ENCODE assay signal across 21 cellular contexts in the genomic region with DNA sequence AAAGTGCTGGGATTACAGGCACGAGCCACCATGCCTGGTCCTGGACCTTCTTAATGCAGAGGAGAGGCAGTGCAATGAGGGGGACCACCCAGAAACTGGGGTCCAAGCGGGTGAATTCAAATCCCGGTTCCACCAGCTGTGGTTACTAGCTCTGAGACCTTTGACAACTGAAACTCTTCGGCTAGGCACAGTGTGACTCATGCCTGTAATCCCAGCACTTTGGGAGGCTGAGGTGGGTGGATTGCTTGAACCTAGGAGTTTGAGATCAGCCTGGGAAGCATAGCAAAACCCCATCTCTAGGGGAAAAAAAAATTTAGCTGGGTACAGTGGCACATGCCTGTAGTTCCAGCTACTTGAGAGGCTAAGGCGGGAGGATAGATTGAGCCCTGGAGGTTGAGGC. TPM values are rescaled to one million over a fixed set of nuclear protein-coding genes. Genes with fewer than 3 reads are reported as not detected.
A peak's percentile ranks its signal among the peaks of the same experiment; 100 is the strongest.
DNase-seq lines count a peak whose midpoint lies in the region; ATAC-seq and TF ChIP-seq lines count a peak whose summit lies in the region.
"Had no signal": no experiment of that assay in that cellular context is flagged by ENCODE, and none has a peak within 500 bp of the region (broad histone marks: within the 10 kb centered on the region; RNA-seq: fewer than 3 reads in every experiment).

No MANE protein-coding gene starts in this region.

- H3K27me3 ChIP-seq in GM23338 (ENCODE audit: insufficient read depth) (no peaks in the 10 kb centered on the region), suprapubic skin (no peaks in the 10 kb centered on the region)
- H3K27me3 ChIP-seq: dorsolateral prefrontal cortex, esophagus muscularis mucosa, testis had no signal

- peaks cover 55% of the 10 kb centered on the region for H3K4me1 Mint-ChIP-seq in CD14-positive monocyte
- peaks cover 20% of the 10 kb centered on the region for H3K4me1 Mint-ChIP-seq in GM23338
- peaks cover 69% of the 10 kb centered on the region for H3K4me1 Mint-ChIP-seq in activated T-helper 2 cell treated with anti-CD3 and anti-CD28 coated beads, Interferon-gamma antibody, Interleukin-2, Interleukin-4, amounts not matched to agents 10 μg/mL and 5 μg/mL and 100 μg/mL, durations not matched to agents 14 hours and 24 hours and 36 hours (ENCODE audit: low read depth)

- H3K27ac ChIP-seq in GM23338 (ENCODE audit: low read depth) (no peak overlapping the region), suprapubic skin (no peak overlapping the region)
- H3K27ac ChIP-seq: adrenal gland, dorsolateral prefrontal cortex, esophagus muscularis mucosa, testis, VCaP had no signal

- no peaks in the 10 kb centered on the region for H3K79me2 ChIP-seq in GM23338 (replicated peaks; ENCODE audit: insufficient read depth)

- H3K4me2 ChIP-seq in GM23338: no peak overlapping the region

- H3K27me3 Mint-ChIP-seq in CD14-positive monocyte (ENCODE audit: low read depth in 3 of 3) (peaks cover 0 to 2% (median 1%) of the 10 kb centered on the region in 3 donors), GM23338 (ENCODE audit: insufficient read depth, low read depth, poor library complexity) (peaks cover 10% of the 10 kb centered on the region)
- no peaks in the 10 kb centered on the region for H3K27me3 Mint-ChIP-seq in activated T-helper 2 cell treated with anti-CD3 and anti-CD28 coated beads, Interferon-gamma antibody, Interleukin-2, Interleukin-4, amounts not matched to agents 10 μg/mL and 5 μg/mL and 100 μg/mL, durations not matched to agents 14 hours and 24 hours and 36 hours (ENCODE audit: low read depth)

- no peaks in the 10 kb centered on the region for H3K36me3 ChIP-seq in GM23338 (ENCODE audit: insufficient read depth)
- no peaks in the 10 kb centered on the region for H3K36me3 ChIP-seq in suprapubic skin
- H3K36me3 ChIP-seq: adrenal gland, esophagus muscularis mucosa had no signal

- H3K4me1 ChIP-seq in GM23338 (ENCODE audit: insufficient read depth) (peaks cover 17% of the 10 kb centered on the region), suprapubic skin (peaks cover 3% of the 10 kb centered on the region)
- H3K4me1 ChIP-seq: adrenal gland had no signal

- TF ChIP-seq EP300 in suprapubic skin (IDR thresholded peaks at IDR 0.05): no peak

- H3F3A ChIP-seq in GM23338 (replicated peaks; ENCODE audit: low read depth): no peaks in the 10 kb centered on the region

- intact Hi-C loops in CD14-positive monocyte (cut with micrococcal nuclease): no loop called here
- intact Hi-C loops in activated T-helper 2 cell treated with anti-CD3 and anti-CD28 coated beads, Interferon-gamma antibody, Interleukin-2, Interleukin-4, amounts not matched to agents 10 μg/mL and 5 μg/mL and 100 μg/mL, durations not matched to agents 14 hours and 24 hours and 36 hours (cut with micrococcal nuclease): loop anchor here (5.0 kb wide), 1 partner anchor 177 kb away; a partner anchor contains a TSS

- 0 out of 2 replicates have a peak overlapping the region, but pooled peaks have one; percentile 47 for H2AFZ ChIP-seq in GM23338

- WGBS in suprapubic skin: 82% methylated on average over 5 of the region's 5 CpGs

- H3K4me3 Mint-ChIP-seq in CD14-positive monocyte (peak overlapping the region in 1 of 2 donors; percentile 72), GM23338 (no peak overlapping the region)
- no peak overlapping the region for H3K4me3 Mint-ChIP-seq in activated T-helper 2 cell treated with anti-CD3 and anti-CD28 coated beads, Interferon-gamma antibody, Interleukin-2, Interleukin-4, amounts not matched to agents 10 μg/mL and 5 μg/mL and 100 μg/mL, durations not matched to agents 14 hours and 24 hours and 36 hours (ENCODE audit: low read depth)
- H3K4me3 Mint-ChIP-seq: H9, neural crest cell had no signal

- peaks cover 0 to 2% of the 10 kb centered on the region in 2 donors for H3K36me3 Mint-ChIP-seq in CD14-positive monocyte
- no peaks in the 10 kb centered on the region for H3K36me3 Mint-ChIP-seq in GM23338 (ENCODE audit: low read depth)
- H3K36me3 Mint-ChIP-seq in activated T-helper 2 cell treated with anti-CD3 and anti-CD28 coated beads, Interferon-gamma antibody, Interleukin-2, Interleukin-4, amounts not matched to agents 10 μg/mL and 5 μg/mL and 100 μg/mL, durations not matched to agents 14 hours and 24 hours and 36 hours (ENCODE audit: low read depth): no peaks in the 10 kb centered on the region

- DNase-seq in CD14-positive monocyte (ENCODE audit: low spot score) (no peak), GM23338 (ENCODE audit: low spot score) (no peak), suprapubic skin (ENCODE audit: low spot score in 2 of 2) (no peak), SKM-1 (lab: John Stamatoyannopoulos, UW; ENCODE audit: unreplicated experiment) (no peak), GM20000 (ENCODE audit: low spot score) (no peak)
- DNase-seq in activated T-helper 2 cell treated with anti-CD3 and anti-CD28 coated beads, Interferon-gamma antibody, Interleukin-2, Interleukin-4, amounts not matched to agents 10 μg/mL and 5 μg/mL and 100 μg/mL, durations not matched to agents 14 hours and 24 hours and 36 hours (ENCODE audit: low spot score): no peak
- DNase-seq: adrenal gland, Calu3, dorsolateral prefrontal cortex, EL, H9, midbrain, NCI-H1048, NCI-H2081, SW 1271, testis had no signal

- peak overlapping the region; percentile 71 to 89 (median 77) for H3K27ac Mint-ChIP-seq in CD14-positive monocyte
- no peak overlapping the region for H3K27ac Mint-ChIP-seq in GM23338
- H3K27ac Mint-ChIP-seq in activated T-helper 2 cell treated with anti-CD3 and anti-CD28 coated beads, Interferon-gamma antibody, Interleukin-2, Interleukin-4, amounts not matched to agents 10 μg/mL and 5 μg/mL and 100 μg/mL, durations not matched to agents 14 hours and 24 hours and 36 hours: peak overlapping the region; percentile 49
- H3K27ac Mint-ChIP-seq: H9 had no signal

- H4K20me1 ChIP-seq in GM23338 (replicated peaks; ENCODE audit: insufficient read depth): no peaks in the 10 kb centered on the region

- no peak for ATAC-seq in GM23338
- ATAC-seq: left lobe of liver had no signal

- H3K9me3 Mint-ChIP-seq in CD14-positive monocyte (no peaks in the 10 kb centered on the region), GM23338 (no peaks in the 10 kb centered on the region)
- no peaks in the 10 kb centered on the region for H3K9me3 Mint-ChIP-seq in activated T-helper 2 cell treated with anti-CD3 and anti-CD28 coated beads, Interferon-gamma antibody, Interleukin-2, Interleukin-4, amounts not matched to agents 10 μg/mL and 5 μg/mL and 100 μg/mL, durations not matched to agents 14 hours and 24 hours and 36 hours
- H3K9me3 Mint-ChIP-seq: H9, neural crest cell had no signal

- H3K9me3 ChIP-seq in suprapubic skin: no peaks in the 10 kb centered on the region
- H3K9me3 ChIP-seq: adrenal gland, esophagus muscularis mucosa, testis had no signal

- no peak for TF ChIP-seq POLR2A in suprapubic skin (IDR thresholded peaks at IDR 0.05)

- no peak for TF ChIP-seq CTCF in CD14-positive monocyte (IDR thresholded peaks at IDR 0.05)
- TF ChIP-seq CTCF in GM23338 (conservative IDR thresholded peaks at IDR 0.05; ENCODE audit: low read depth in 2 of 2): no peak
- TF ChIP-seq CTCF in suprapubic skin (IDR thresholded peaks at IDR 0.05): no peak
- TF ChIP-seq CTCF in GM20000 (IDR thresholded peaks at IDR 0.05; ENCODE audit: extremely low read depth, missing control alignments): no peak

- H3K9me2 ChIP-seq in GM23338 (ENCODE audit: insufficient read depth): no peaks in the 10 kb centered on the region

- H3K4me3 ChIP-seq in GM23338 (no peak overlapping the region), suprapubic skin (no peak overlapping the region)
- H3K4me3 ChIP-seq: adrenal gland, dorsolateral prefrontal cortex, esophagus muscularis mucosa, testis had no signal

TF ChIP-seq in GM23338, 12 proteins besides CTCF, POLR2A, EP300 and RAD21 (continues in another document):
- no peak for TF ChIP-seq STAT1 (IDR thresholded peaks at IDR 0.05; ENCODE audit: unreplicated experiment)
- no peak for TF ChIP-seq ZNF331 (CRISPR knock-in tag; IDR thresholded peaks at IDR 0.05; ENCODE audit: low read depth)

RNA-seq across cellular contexts. Expression of a gene that starts 5.0 kb away (rescaled TPM):
- polyA plus RNA-seq in CD14-positive monocyte (100 to 1,000 TPM; 269 to 371 TPM), GM23338 (2016; fragmentation: Nextera tagmentation; extraction: Ambion mirVana) (2.0 and 2.1 TPM in 2 replicates)
- total RNA-seq in GM23338 (2014; rRNA removed; shearing (Covaris generic)): 1.5 and 2.2 TPM in 2 replicates
- total RNA-seq in activated T-helper 2 cell treated with anti-CD3 and anti-CD28 coated beads, Interferon-gamma antibody, Interleukin-2, Interleukin-4, amounts not matched to agents 10 μg/mL and 5 μg/mL and 100 μg/mL, durations not matched to agents 14 hours and 24 hours and 36 hours: 354 and 368 TPM in 2 replicates
- total RNA-seq in suprapubic skin: 1 to 10 TPM; 2.5 to 5.4 (median 3.9) TPM
- total RNA-seq: Calu3, NCI-H460 had no signal

RNA-seq across cellular contexts. Expression of a gene that starts 12.0 kb away (rescaled TPM):
- polyA plus RNA-seq in CD14-positive monocyte (not detected), GM23338 (2016; fragmentation: Nextera tagmentation; extraction: Ambion mirVana) (3.7 and 3.9 TPM in 2 replicates)
- total RNA-seq in GM23338 (2014; rRNA removed; shearing (Covaris generic)): 1.0 and 4.7 TPM in 2 replicates
- 215 and 223 TPM in 2 replicates for total RNA-seq in activated T-helper 2 cell treated with anti-CD3 and anti-CD28 coated beads, Interferon-gamma antibody, Interleukin-2, Interleukin-4, amounts not matched to agents 10 μg/mL and 5 μg/mL and 100 μg/mL, durations not matched to agents 14 hours and 24 hours and 36 hours
- total RNA-seq in suprapubic skin: 1 to 10 TPM in 1 of 4 donors, under 1 TPM in 1, not detected in 2; 0.60 to 1.4 TPM
- total RNA-seq: Calu3 had no signal

RNA-seq across cellular contexts. Expression of a gene that starts 18.1 kb away (rescaled TPM):
- polyA plus RNA-seq in CD14-positive monocyte: 1 to 10 TPM; 2.4 to 2.6 TPM
- total RNA-seq in GM23338 (2014; rRNA removed; shearing (Covaris generic)): 82.4 and 111 TPM in 2 replicates
- 238 and 270 TPM in 2 replicates for polyA plus RNA-seq in GM23338 (2016; fragmentation: Nextera tagmentation; extraction: Ambion mirVana)
- total RNA-seq in activated T-helper 2 cell treated with anti-CD3 and anti-CD28 coated beads, Interferon-gamma antibody, Interleukin-2, Interleukin-4, amounts not matched to agents 10 μg/mL and 5 μg/mL and 100 μg/mL, durations not matched to agents 14 hours and 24 hours and 36 hours: 235 and 262 TPM in 2 replicates
- 100 to 1,000 TPM in 2 of 4 donors, 10 to 100 TPM in 2; 91.2 to 128 (median 99.8) TPM for total RNA-seq in suprapubic skin

RNA-seq across cellular contexts. Expression of a gene that starts 31.4 kb away (rescaled TPM):
- polyA plus RNA-seq in CD14-positive monocyte: 100 to 1,000 TPM; 113 to 140 TPM
- total RNA-seq in GM23338 (2014; rRNA removed; shearing (Covaris generic)): 289 and 292 TPM in 2 replicates
- 280 and 283 TPM in 2 replicates for polyA plus RNA-seq in GM23338 (2016; fragmentation: Nextera tagmentation; extraction: Ambion mirVana)
- 162 and 172 TPM in 2 replicates for total RNA-seq in activated T-helper 2 cell treated with anti-CD3 and anti-CD28 coated beads, Interferon-gamma antibody, Interleukin-2, Interleukin-4, amounts not matched to agents 10 μg/mL and 5 μg/mL and 100 μg/mL, durations not matched to agents 14 hours and 24 hours and 36 hours
- 100 to 1,000 TPM; 147 to 195 (median 180) TPM for total RNA-seq in suprapubic skin

RNA-seq across cellular contexts. Expression of a gene that starts 37.3 kb away (rescaled TPM):
- polyA plus RNA-seq in CD14-positive monocyte (10 to 100 TPM; 15.1 to 16.0 TPM), GM23338 (2016; fragmentation: Nextera tagmentation; extraction: Ambion mirVana) (4.7 and 5.0 TPM in 2 replicates)
- total RNA-seq in GM23338 (2014; rRNA removed; shearing (Covaris generic)): 3.0 and 5.0 TPM in 2 replicates
- total RNA-seq in activated T-helper 2 cell treated with anti-CD3 and anti-CD28 coated beads, Interferon-gamma antibody, Interleukin-2, Interleukin-4, amounts not matched to agents 10 μg/mL and 5 μg/mL and 100 μg/mL, durations not matched to agents 14 hours and 24 hours and 36 hours: 0.11 and 0.30 TPM in 2 replicates
- 1 to 10 TPM in 2 of 4 donors, under 1 TPM in 2; 0.47 to 2.1 (median 1.0) TPM for total RNA-seq in suprapubic skin
- total RNA-seq: Calu3 had no signal

Comparison
In these comparisons a context has a peak if more than half of its experiments do, and no peak if none do; other contexts are left out.
1. RNA of a gene that starts 5.0 kb away (total RNA-seq): 354 to 368 TPM in activated T-helper 2 cell treated with anti-CD3 and anti-CD28 coated beads, Interferon-gamma antibody, Interleukin-2, Interleukin-4, amounts not matched to agents 10 μg/mL and 5 μg/mL and 100 μg/mL, durations not matched to agents 14 hours and 24 hours and 36 hours; 2.5 to 5.4 TPM in suprapubic skin and 1.5 to 2.2 TPM in GM23338; every median in the first group is over 10 times any median in the second.
2. RNA of a gene that starts 12.0 kb away (total RNA-seq): 215 to 223 TPM in activated T-helper 2 cell treated with anti-CD3 and anti-CD28 coated beads, Interferon-gamma antibody, Interleukin-2, Interleukin-4, amounts not matched to agents 10 μg/mL and 5 μg/mL and 100 μg/mL, durations not matched to agents 14 hours and 24 hours and 36 hours; 1.0 to 4.7 TPM in GM23338 and 0.60 to 1.4 TPM in suprapubic skin; every median in the first group is over 10 times any median in the second.